28 cellular contexts compared by ENCODE assay signal in genomic region chr9:95809686-95810085, GRCh38.
DNase-seq lines count a peak whose midpoint lies in the region; ATAC-seq and TF ChIP-seq lines count a peak whose summit lies in the region.
"Had no signal": no experiment of that assay in that cellular context is flagged by ENCODE, and none has a peak within 500 bp of the region (broad histone marks: within the 10 kb centered on the region; RNA-seq: fewer than 3 reads in every experiment).

No MANE protein-coding gene starts in this region.

- H2AFZ ChIP-seq in OCI-LY3 (ENCODE audit: low read depth, low read length) (no peak overlapping the region), mammary epithelial cell (ENCODE audit: low read depth, low read length) (no peak overlapping the region)

- dilution Hi-C loops in mammary epithelial cell (cut with HindIII; ENCODE audit: low sequenced_read_pairs), result loop anchor here (5.0 kb wide), 1 partner anchor 63 kb away; no protein-coding TSS in a partner anchor

- TF ChIP-seq CTCF in OCI-LY3 (IDR thresholded peaks at IDR 0.05; ENCODE audit: low read depth, low read length), result no peak
- no peak for TF ChIP-seq CTCF in mammary epithelial cell (conservative IDR thresholded peaks at IDR 0.05 in 1 of 2, IDR thresholded peaks at IDR 0.05 in 1 of 2; ENCODE audit: extremely low read depth in 1 of 2, insufficient read depth in 1 of 2, low read depth in 1 of 2, low read length in 2 of 2)

- H3K27me3 ChIP-seq in OCI-LY3 (ENCODE audit: low read depth, low read length) (no peaks in the 10 kb centered on the region), mammary epithelial cell (ENCODE audit: insufficient read depth, low read length) (no peaks in the 10 kb centered on the region)
- H3K27me3 ChIP-seq: Peyer's patch had no signal

- H3K27me3 Mint-ChIP-seq in activated T-cell treated with anti-CD3 and anti-CD28 coated beads, Interleukin-2, amount 50 U/mL, for 4 hours (ENCODE audit: low read depth), result no peaks in the 10 kb centered on the region
- H3K27me3 Mint-ChIP-seq in natural killer cell treated with Interleukin-12 subunit alpha and Interleukin-12 subunit beta and Interleukin-15 and Interleukin-18, amount 100 ng/mL, for 72 hours, result peaks cover 10 to 16% of the 10 kb centered on the region in 2 donors

- 91% methylated on average over 2 of the region's 2 CpGs for WGBS in mammary epithelial cell (ENCODE audit: low coverage, missing lambda C conversion rate)

- H3K4me1 ChIP-seq in OCI-LY3 (ENCODE audit: low read length) (peaks cover 43% of the 10 kb centered on the region), mammary epithelial cell (ENCODE audit: insufficient read depth, low read length) (no peaks in the 10 kb centered on the region)
- H3K4me1 ChIP-seq: Peyer's patch had no signal

- H3K9ac ChIP-seq in OCI-LY3 (ENCODE audit: low read length) (no peak overlapping the region), mammary epithelial cell (ENCODE audit: insufficient read depth, low read length) (no peak overlapping the region)
- H3K9ac ChIP-seq: BLaER1 had no signal

- ATAC-seq in activated T-cell treated with anti-CD3 and anti-CD28 coated beads, Interleukin-2, amount 50 U/mL, for 4 hours, result peak; percentile 25 to 34
- ATAC-seq in stimulated activated naive CD8-positive, alpha-beta T cell treated with anti-CD3 and anti-CD28 coated beads, Interleukin-15, Interleukin-2, amounts not matched to agents 100 U/mL and 50 U/mL, for 24 hours, result peak; percentile 70
- no peak for ATAC-seq in GM21576 (IDR thresholded peaks at IDR 0.05; ENCODE audit: unreplicated experiment)
- no peak for ATAC-seq in natural killer cell treated with Interleukin-12 subunit alpha and Interleukin-12 subunit beta and Interleukin-15 and Interleukin-18, amount 100 ng/mL, for 72 hours
- ATAC-seq: HCT116 had no signal

- no peaks in the 10 kb centered on the region for H3K36me3 ChIP-seq in OCI-LY3 (replicated peaks; ENCODE audit: low read depth, low read length)
- H3K36me3 ChIP-seq in mammary epithelial cell (ENCODE audit: insufficient read depth, low read length), result no peaks in the 10 kb centered on the region
- H3K36me3 ChIP-seq: Peyer's patch had no signal

- no peaks in the 10 kb centered on the region for H3K9me3 Mint-ChIP-seq in activated T-cell treated with anti-CD3 and anti-CD28 coated beads, Interleukin-2, amount 50 U/mL, for 4 hours
- no peaks in the 10 kb centered on the region for H3K9me3 Mint-ChIP-seq in natural killer cell treated with Interleukin-12 subunit alpha and Interleukin-12 subunit beta and Interleukin-15 and Interleukin-18, amount 100 ng/mL, for 72 hours

- no TSS peak for BruUV-seq in mammary epithelial cell (replicated peaks; lab: Mats Ljungman, UMichigan)

- in situ Hi-C loops in mammary epithelial cell (cut with MboI; ENCODE audit: low sequenced_read_pairs in 2 of 2), result no loop called here

- H3K4me2 ChIP-seq in OCI-LY3 (ENCODE audit: low read length), result peak overlapping the region; percentile 45
- H3K4me2 ChIP-seq in mammary epithelial cell (ENCODE audit: insufficient read depth, low read depth, low read length), result no peak overlapping the region
- H3K4me2 ChIP-seq: BLaER1 had no signal

- CTCF ChIA-PET in mammary epithelial cell (lab: Charles Lee; ENCODE audit: low non-redundant PET), result no interaction called here

- intact Hi-C loops in mammary epithelial cell (cut with micrococcal nuclease), result no loop called here

- H3K27ac ChIP-seq in OCI-LY3 (ENCODE audit: low read length) (no peak overlapping the region), mammary epithelial cell (ENCODE audit: insufficient read depth, low read depth, low read length) (no peak overlapping the region)
- H3K27ac ChIP-seq: BLaER1, Peyer's patch, SK-N-MC had no signal

- H3K9me3 ChIP-seq in OCI-LY3 (ENCODE audit: insufficient read depth, low read length), result no peaks in the 10 kb centered on the region
- no peaks in the 10 kb centered on the region for H3K9me3 ChIP-seq in mammary epithelial cell (replicated peaks; ENCODE audit: insufficient read depth, low read length)
- H3K9me3 ChIP-seq: BLaER1, Peyer's patch had no signal

- no peak overlapping the region for H3K4me3 Mint-ChIP-seq in activated T-cell treated with anti-CD3 and anti-CD28 coated beads, Interleukin-2, amount 50 U/mL, for 4 hours
- no peak overlapping the region for H3K4me3 Mint-ChIP-seq in natural killer cell treated with Interleukin-12 subunit alpha and Interleukin-12 subunit beta and Interleukin-15 and Interleukin-18, amount 100 ng/mL, for 72 hours
- H3K4me3 Mint-ChIP-seq: CD4-positive, CD25-positive, alpha-beta regulatory T cell had no signal

- H4K20me1 ChIP-seq in OCI-LY3 (ENCODE audit: insufficient read depth, low read length) (no peaks in the 10 kb centered on the region), mammary epithelial cell (ENCODE audit: insufficient read depth, low read length) (no peaks in the 10 kb centered on the region)
- H4K20me1 ChIP-seq: BLaER1 had no signal

- H3K4me3 ChIP-seq in OCI-LY3 (ENCODE audit: low read length) (peak overlapping the region; percentile 14; the same call in 1 of the 2 replicates), mammary epithelial cell (replicated peaks in 1 of 3; ENCODE audit: insufficient read depth in 1 of 3, low read depth in 2 of 3, low read length in 3 of 3) (no peak overlapping the region)
- H3K4me3 ChIP-seq: BLaER1, Peyer's patch, SK-N-MC had no signal

- peaks cover 8% of the 10 kb centered on the region for H3K4me1 Mint-ChIP-seq in activated T-cell treated with anti-CD3 and anti-CD28 coated beads, Interleukin-2, amount 50 U/mL, for 4 hours (ENCODE audit: low read depth)
- H3K4me1 Mint-ChIP-seq in natural killer cell treated with Interleukin-12 subunit alpha and Interleukin-12 subunit beta and Interleukin-15 and Interleukin-18, amount 100 ng/mL, for 72 hours (ENCODE audit: low read depth in 2 of 2), result peaks cover 0 to 3% of the 10 kb centered on the region in 2 donors

- H3K79me2 ChIP-seq in OCI-LY3 (ENCODE audit: low read length) (no peaks in the 10 kb centered on the region), mammary epithelial cell (ENCODE audit: insufficient read depth, low read length) (no peaks in the 10 kb centered on the region)

- no peak for DNase-seq in activated T-cell treated with anti-CD3 and anti-CD28 coated beads, Interleukin-2, amount 50 U/mL, for 4 hours
- DNase-seq in activated T-cell treated with anti-CD3 and anti-CD28 coated beads, Interleukin-2, amount 50 U/mL, for 48 hours, result no peak
- DNase-seq in ELR (ENCODE audit: low read depth) (peak; percentile 19), mammary epithelial cell (no peak)
- DNase-seq in stimulated activated naive CD8-positive, alpha-beta T cell treated with anti-CD3 and anti-CD28 coated beads, Interleukin-15, Interleukin-2, amounts not matched to agents 100 U/mL and 50 U/mL, for 24 hours, result no peak
- DNase-seq in natural killer cell treated with Interleukin-12 subunit alpha and Interleukin-12 subunit beta and Interleukin-15 and Interleukin-18, amount 100 ng/mL, for 72 hours (ENCODE audit: low spot score), result no peak
- DNase-seq: CD4-positive, CD25-positive, alpha-beta regulatory T cell; DMS153; DND-41; GDM1; IMR-90; KG1; MM.1S; NCI-H1092; NCI-H1417 treated with DMSO at 0.1 percent for 48 hours; NCI-H1694 treated with DMSO at 0.1 percent for 48 hours; NCI-H2081; NCI-H2227 treated with DMSO at 0.1 percent for 48 hours; NCI-H510A; NCI-H69; OCI-M1; Peyer's patch; SIG-M5 had no signal

- no peak overlapping the region for H3K27ac Mint-ChIP-seq in natural killer cell treated with Interleukin-12 subunit alpha and Interleukin-12 subunit beta and Interleukin-15 and Interleukin-18, amount 100 ng/mL, for 72 hours
- H3K27ac Mint-ChIP-seq: CD4-positive, CD25-positive, alpha-beta regulatory T cell had no signal

- no peaks in the 10 kb centered on the region for H3K36me3 Mint-ChIP-seq in activated T-cell treated with anti-CD3 and anti-CD28 coated beads, Interleukin-2, amount 50 U/mL, for 4 hours (ENCODE audit: insufficient read depth)
- no peaks in the 10 kb centered on the region for H3K36me3 Mint-ChIP-seq in natural killer cell treated with Interleukin-12 subunit alpha and Interleukin-12 subunit beta and Interleukin-15 and Interleukin-18, amount 100 ng/mL, for 72 hours

Comparison
In these comparisons a context has a peak if more than half of its experiments do, and no peak if none do; other contexts are left out.
1. ATAC-seq: peak in activated T-cell treated with anti-CD3 and anti-CD28 coated beads, Interleukin-2, amount 50 U/mL, for 4 hours (2 of 2) and stimulated activated naive CD8-positive, alpha-beta T cell treated with anti-CD3 and anti-CD28 coated beads, Interleukin-15, Interleukin-2, amounts not matched to agents 100 U/mL and 50 U/mL, for 24 hours (single experiment); none in GM21576 (single experiment) and natural killer cell treated with Interleukin-12 subunit alpha and Interleukin-12 subunit beta and Interleukin-15 and Interleukin-18, amount 100 ng/mL, for 72 hours (0 of 2).